ENCODE assay signal across 6 cellular contexts in genomic region chr11:62883677-62884076, GRCh38. TPM values are rescaled to one million over a fixed set of nuclear protein-coding genes. Genes with fewer than 3 reads are reported as not detected.
DNase-seq lines count a peak whose midpoint lies in the region; ATAC-seq and TF ChIP-seq lines count a peak whose summit lies in the region.

No MANE protein-coding gene starts in this region.

- WGBS in stomach, 5 donors = 63 to 83% (median 72%) methylated on average over 3 of the region's 3 CpGs

- peak overlapping the region in 2 of 4 donors; percentile 79 to 87 for H3K4me3 ChIP-seq in stomach

- H3K9me3 Mint-ChIP-seq in T-helper 1 cell treated with Interleukin-12 subunit alpha and Interleukin-12 subunit beta and Interleukin-4 antibody, amounts not matched to agents 30 μg/mL and 1 μg/mL, for 36 hours = no peaks in the 10 kb centered on the region
- no peaks in the 10 kb centered on the region for H3K9me3 Mint-ChIP-seq in endothelial cell (ENCODE audit: unreplicated experiment)

- peaks cover 54 to 66% (median 62%) of the 10 kb centered on the region in 4 donors for H3K36me3 ChIP-seq in stomach

- peaks cover 42 to 87% (median 68%) of the 10 kb centered on the region in 4 donors for H3K4me1 ChIP-seq in stomach

- H3K27ac ChIP-seq in stomach = peak overlapping the region in 3 of 5 donors; percentile 99 to 100 (median 99)

- no peak for TF ChIP-seq POLR2A in stomach (IDR thresholded peaks at IDR 0.05)

- intact Hi-C loops in stomach (cut with DNase I; ENCODE audit: low total_unique reads) = no loop called here

- peaks cover 53% of the 10 kb centered on the region for H3K4me1 Mint-ChIP-seq in T-helper 1 cell treated with Interleukin-12 subunit alpha and Interleukin-12 subunit beta and Interleukin-4 antibody, amounts not matched to agents 30 μg/mL and 1 μg/mL, for 36 hours (ENCODE audit: low read depth)
- H3K4me1 Mint-ChIP-seq in endothelial cell (ENCODE audit: unreplicated experiment) = peaks cover 54% of the 10 kb centered on the region

- H3K9me3 ChIP-seq in stomach = no peaks in the 10 kb centered on the region

- H3K27me3 ChIP-seq in stomach = no peaks in the 10 kb centered on the region

- H3K4me3 Mint-ChIP-seq in T-helper 1 cell treated with Interleukin-12 subunit alpha and Interleukin-12 subunit beta and Interleukin-4 antibody, amounts not matched to agents 30 μg/mL and 1 μg/mL, for 36 hours = peak overlapping the region; percentile 100
- H3K4me3 Mint-ChIP-seq in endothelial cell (ENCODE audit: unreplicated experiment) = peak overlapping the region; percentile 100

- no peak for ATAC-seq in GM19351 (IDR thresholded peaks at IDR 0.05; ENCODE audit: unreplicated experiment)
- ATAC-seq in HG03342 (IDR thresholded peaks at IDR 0.05; ENCODE audit: unreplicated experiment) = no peak

- peaks cover 54% of the 10 kb centered on the region for H3K36me3 Mint-ChIP-seq in T-helper 1 cell treated with Interleukin-12 subunit alpha and Interleukin-12 subunit beta and Interleukin-4 antibody, amounts not matched to agents 30 μg/mL and 1 μg/mL, for 36 hours (ENCODE audit: low read depth)
- peaks cover 58% of the 10 kb centered on the region for H3K36me3 Mint-ChIP-seq in endothelial cell (ENCODE audit: low read depth, unreplicated experiment)

- DNase-seq in T-helper 1 cell (no peak), endothelial cell (ENCODE audit: low spot score) (no peak), stomach (no peak)

- TF ChIP-seq CTCF in endothelial cell (IDR thresholded peaks at IDR 0.05; ENCODE audit: unreplicated experiment) (no peak), stomach (IDR thresholded peaks at IDR 0.05) (no peak)

- no peak for TF ChIP-seq EP300 in stomach (IDR thresholded peaks at IDR 0.05)

- no peaks in the 10 kb centered on the region for H3K27me3 Mint-ChIP-seq in T-helper 1 cell treated with Interleukin-12 subunit alpha and Interleukin-12 subunit beta and Interleukin-4 antibody, amounts not matched to agents 30 μg/mL and 1 μg/mL, for 36 hours (ENCODE audit: low read depth)
- H3K27me3 Mint-ChIP-seq in endothelial cell (ENCODE audit: unreplicated experiment) = peaks cover 13% of the 10 kb centered on the region

- H3K27ac Mint-ChIP-seq in T-helper 1 cell treated with Interleukin-12 subunit alpha and Interleukin-12 subunit beta and Interleukin-4 antibody, amounts not matched to agents 30 μg/mL and 1 μg/mL, for 36 hours = peak overlapping the region; percentile 100
- H3K27ac Mint-ChIP-seq in endothelial cell (ENCODE audit: unreplicated experiment) = peak overlapping the region; percentile 99

RNA-seq across cellular contexts. Expression of gene SLC3A2, which starts 3.0 kb away (rescaled TPM):
- total RNA-seq in endothelial cell (ENCODE audit: unreplicated experiment) (147 TPM), stomach (100 to 1,000 TPM in 4 of 5 donors, 10 to 100 TPM in 1; 70.7 to 255 (median 141) TPM)
- 100 to 1,000 TPM in 1 of 3 donors, 10 to 100 TPM in 2; 36.0 to 176 (median 51.6) TPM for polyA plus RNA-seq in stomach

RNA-seq across cellular contexts. Expression of gene CHRM1, which starts 37.5 kb away (rescaled TPM):
- total RNA-seq in endothelial cell (ENCODE audit: unreplicated experiment) (not detected), stomach (10 to 100 TPM in 1 of 5 donors, 1 to 10 TPM in 2, under 1 TPM in 1, not detected in 1; 0.73 to 19.4 (median 6.6) TPM)
- polyA plus RNA-seq in stomach = under 1 TPM in 2 of 3 donors, not detected in 1; 0.12 to 0.48 TPM

RNA-seq across cellular contexts. Expression of gene WDR74, which starts 44.3 kb away (rescaled TPM):
- total RNA-seq in endothelial cell (ENCODE audit: unreplicated experiment) (42.2 TPM), stomach (10 to 100 TPM; 27.7 to 57.6 (median 41.2) TPM)
- 10 to 100 TPM; 47.2 to 67.9 (median 48.8) TPM for polyA plus RNA-seq in stomach

RNA-seq across cellular contexts. Expression of gene TEX54, which starts 51.0 kb away (rescaled TPM):
- total RNA-seq in endothelial cell (ENCODE audit: unreplicated experiment) (not detected), stomach (not detected)
- polyA plus RNA-seq in stomach = not detected

RNA-seq across cellular contexts. Expression of gene STX5, which starts 51.8 kb away (rescaled TPM):
- total RNA-seq in endothelial cell (ENCODE audit: unreplicated experiment) (37.9 TPM), stomach (10 to 100 TPM in 4 of 5 donors, 1 to 10 TPM in 1; 8.2 to 48.1 (median 24.2) TPM)
- polyA plus RNA-seq in stomach = 10 to 100 TPM; 21.7 to 44.6 (median 29.3) TPM
